24 cellular contexts compared by ENCODE assay signal in genomic region chr5:55649963-55650362, GRCh38.
DNase-seq lines count a peak whose midpoint lies in the region; ATAC-seq and TF ChIP-seq lines count a peak whose summit lies in the region.
"Had no signal": no experiment of that assay in that cellular context is flagged by ENCODE, and none has a peak within 500 bp of the region (broad histone marks: within the 10 kb centered on the region; RNA-seq: fewer than 3 reads in every experiment).

No MANE protein-coding gene starts in this region.

- no peaks in the 10 kb centered on the region for H3K23me2 ChIP-seq in H9 (ENCODE audit: insufficient read length, low read depth, low read length, poor library complexity, severe bottlenecking)

- H3K4me1 ChIP-seq in H9 (ENCODE audit: insufficient read depth, low read length) (no peaks in the 10 kb centered on the region), smooth muscle cell (ENCODE audit: low read depth) (peaks cover 7% of the 10 kb centered on the region)
- H3K4me1 ChIP-seq: gastrocnemius medialis, lower lobe of right lung, pancreas had no signal

- H2BK20ac ChIP-seq in H9 (ENCODE audit: low read depth, low read length, poor library complexity, severe bottlenecking) = no peak overlapping the region

- H2AK5ac ChIP-seq in H9 (ENCODE audit: insufficient read length, low read length) = no peak overlapping the region

- no peak overlapping the region for H2BK12ac ChIP-seq in H9 (ENCODE audit: insufficient read length, low read depth, low read length)

- H3K4me2 ChIP-seq in H9 (ENCODE audit: insufficient read depth, insufficient read length, low read length) (no peak overlapping the region), smooth muscle cell (peak overlapping the region; percentile 32)

- peaks cover 33% of the 10 kb centered on the region for H3K4me1 Mint-ChIP-seq in activated naive CD4-positive, alpha-beta T cell treated with anti-CD3 and anti-CD28 coated beads, Interleukin-2, amount 10 ng/mL, durations not matched to agents 7 days and 5 days
- peaks cover 24% of the 10 kb centered on the region for H3K4me1 Mint-ChIP-seq in activated naive CD4-positive, alpha-beta T cell treated with anti-CD3 and anti-CD28 coated beads for 36 hours (ENCODE audit: low read depth)
- peaks cover 0 to 4% of the 10 kb centered on the region in 2 experiments; a peak in 1 of 4 replicates for H3K4me1 Mint-ChIP-seq in H9
- H3K4me1 Mint-ChIP-seq in activated T-helper 2 cell treated with anti-CD3 and anti-CD28 coated beads, Interferon-gamma antibody, Interleukin-2, Interleukin-4, amounts not matched to agents 10 μg/mL and 5 μg/mL and 100 μg/mL, durations not matched to agents 14 hours and 24 hours and 36 hours (ENCODE audit: low read depth) = peaks cover 28% of the 10 kb centered on the region

- H2BK15ac ChIP-seq in H9 (ENCODE audit: low read depth, low read length) = no peak overlapping the region

- no peak for ATAC-seq in GM19023 (IDR thresholded peaks at IDR 0.05; ENCODE audit: unreplicated experiment)
- no peak for ATAC-seq in GM18519 (IDR thresholded peaks at IDR 0.05; ENCODE audit: low FRiP score, unreplicated experiment)
- ATAC-seq: gastrocnemius medialis, lower lobe of right lung, mucosa of descending colon, pancreas had no signal

- H3K27ac ChIP-seq in H9 (ENCODE audit: insufficient read length, low read depth, low read length) (no peak overlapping the region), smooth muscle cell (ENCODE audit: low read depth) (peak overlapping the region; percentile 41)
- H3K27ac ChIP-seq: BLaER1, gastrocnemius medialis, pancreas, SJCRH30 had no signal

- no peak overlapping the region for H3K18ac ChIP-seq in H9 (ENCODE audit: insufficient read length, low read depth, low read length)

- H4K20me1 ChIP-seq in H9 (ENCODE audit: control insufficient read depth, insufficient read depth, insufficient read length) (no peaks in the 10 kb centered on the region), smooth muscle cell (ENCODE audit: low read depth) (no peaks in the 10 kb centered on the region)
- H4K20me1 ChIP-seq: BLaER1 had no signal

- no peak overlapping the region for H3K4ac ChIP-seq in H9 (ENCODE audit: low read depth, low read length)

- H2BK120ac ChIP-seq in H9 (ENCODE audit: low read depth, low read length, poor library complexity, severe bottlenecking) = no peak overlapping the region

- H3F3A ChIP-seq in smooth muscle cell (ENCODE audit: low read depth) = peaks cover 8% of the 10 kb centered on the region

- intact Hi-C loops in activated naive CD4-positive, alpha-beta T cell treated with anti-CD3 and anti-CD28 coated beads for 36 hours (cut with micrococcal nuclease) = loop anchor here (5.0 kb wide), 2 partner anchors 68 to 118 kb away; partner anchors contain the start of gene PLPP1
- intact Hi-C loops in activated T-helper 2 cell treated with anti-CD3 and anti-CD28 coated beads, Interferon-gamma antibody, Interleukin-2, Interleukin-4, amounts not matched to agents 10 μg/mL and 5 μg/mL and 100 μg/mL, durations not matched to agents 14 hours and 24 hours and 36 hours (cut with micrococcal nuclease) = loop anchor here (5.0 to 10.0 kb wide), 2 partner anchors 45 to 118 kb away; partner anchors contain the start of gene PLPP1

- no peak overlapping the region for H2BK5ac ChIP-seq in H9 (ENCODE audit: insufficient read length, low read length)

- H3K27ac Mint-ChIP-seq in activated naive CD4-positive, alpha-beta T cell treated with anti-CD3 and anti-CD28 coated beads, Interleukin-2, amount 10 ng/mL, durations not matched to agents 7 days and 5 days = peak overlapping the region; percentile 79
- H3K27ac Mint-ChIP-seq in activated naive CD4-positive, alpha-beta T cell treated with anti-CD3 and anti-CD28 coated beads for 36 hours = no peak overlapping the region
- peak overlapping the region in 2 of 3 experiments; percentile 32 to 50; a peak in 2 of 7 replicates for H3K27ac Mint-ChIP-seq in H9
- H3K27ac Mint-ChIP-seq in activated T-helper 2 cell treated with anti-CD3 and anti-CD28 coated beads, Interferon-gamma antibody, Interleukin-2, Interleukin-4, amounts not matched to agents 10 μg/mL and 5 μg/mL and 100 μg/mL, durations not matched to agents 14 hours and 24 hours and 36 hours = peak overlapping the region; percentile 29
- H3K27ac Mint-ChIP-seq: HFFc6 had no signal

- H3K9ac ChIP-seq in H9 (ENCODE audit: extremely low read depth, insufficient read length, low read length) = no peak overlapping the region
- H3K9ac ChIP-seq in smooth muscle cell (ENCODE audit: low read depth) = no peak overlapping the region
- H3K9ac ChIP-seq: BLaER1 had no signal

- H3K79me1 ChIP-seq in H9 (ENCODE audit: insufficient read depth, low read depth, low read length, poor library complexity, severe bottlenecking) = no peaks in the 10 kb centered on the region

- no peaks in the 10 kb centered on the region for H3K9me3 Mint-ChIP-seq in activated naive CD4-positive, alpha-beta T cell treated with anti-CD3 and anti-CD28 coated beads, Interleukin-2, amount 10 ng/mL, durations not matched to agents 7 days and 5 days
- no peaks in the 10 kb centered on the region for H3K9me3 Mint-ChIP-seq in activated naive CD4-positive, alpha-beta T cell treated with anti-CD3 and anti-CD28 coated beads for 36 hours
- no peaks in the 10 kb centered on the region for H3K9me3 Mint-ChIP-seq in H9
- H3K9me3 Mint-ChIP-seq in activated T-helper 2 cell treated with anti-CD3 and anti-CD28 coated beads, Interferon-gamma antibody, Interleukin-2, Interleukin-4, amounts not matched to agents 10 μg/mL and 5 μg/mL and 100 μg/mL, durations not matched to agents 14 hours and 24 hours and 36 hours = no peaks in the 10 kb centered on the region
- H3K9me3 Mint-ChIP-seq: HFFc6 had no signal

- H3K36me3 Mint-ChIP-seq in activated naive CD4-positive, alpha-beta T cell treated with anti-CD3 and anti-CD28 coated beads, Interleukin-2, amount 10 ng/mL, durations not matched to agents 7 days and 5 days = peaks cover 40% of the 10 kb centered on the region
- H3K36me3 Mint-ChIP-seq in activated naive CD4-positive, alpha-beta T cell treated with anti-CD3 and anti-CD28 coated beads for 36 hours (ENCODE audit: low read depth) = peaks cover 13% of the 10 kb centered on the region
- peaks cover 26 to 66% (median 50%) of the 10 kb centered on the region in 3 experiments; a peak in 6 of 7 replicates for H3K36me3 Mint-ChIP-seq in H9 (ENCODE audit: insufficient read depth in 1 of 3, low read depth in 3 of 3)
- H3K36me3 Mint-ChIP-seq in activated T-helper 2 cell treated with anti-CD3 and anti-CD28 coated beads, Interferon-gamma antibody, Interleukin-2, Interleukin-4, amounts not matched to agents 10 μg/mL and 5 μg/mL and 100 μg/mL, durations not matched to agents 14 hours and 24 hours and 36 hours (ENCODE audit: low read depth) = peaks cover 55% of the 10 kb centered on the region

- H3K4me3 ChIP-seq in smooth muscle cell = no peak overlapping the region
- H3K4me3 ChIP-seq: BLaER1, gastrocnemius medialis, GM12878, lower lobe of right lung, mucosa of descending colon, pancreas, SJCRH30, transverse colon had no signal

- H3K79me2 ChIP-seq in H9 (ENCODE audit: insufficient read depth, low read length) (no peaks in the 10 kb centered on the region), smooth muscle cell (ENCODE audit: low read depth) (no peaks in the 10 kb centered on the region)

- no peak overlapping the region for H3K56ac ChIP-seq in H9 (ENCODE audit: insufficient read length, low read depth, low read length)

- H3K23ac ChIP-seq in H9 (ENCODE audit: insufficient read length, low read depth, low read length) = no peak overlapping the region

- DNase-seq in activated naive CD4-positive, alpha-beta T cell treated with anti-CD3 and anti-CD28 coated beads, Interleukin-2, amount 10 ng/mL, durations not matched to agents 7 days and 5 days = no peak
- no peak for DNase-seq in activated naive CD4-positive, alpha-beta T cell treated with anti-CD3 and anti-CD28 coated beads for 36 hours
- DNase-seq in H9 = no peak
- no peak for DNase-seq in activated T-helper 2 cell treated with anti-CD3 and anti-CD28 coated beads, Interferon-gamma antibody, Interleukin-2, Interleukin-4, amounts not matched to agents 10 μg/mL and 5 μg/mL and 100 μg/mL, durations not matched to agents 14 hours and 24 hours and 36 hours (ENCODE audit: low spot score)
- DNase-seq in smooth muscle cell (lab: John Stamatoyannopoulos, UW; ENCODE audit: unreplicated experiment) = no peak
- DNase-seq: activated CD4-positive, alpha-beta T cell treated with anti-CD3 and anti-CD28 coated beads for 48 hours; gastrocnemius medialis; KG1; lower lobe of right lung; mucosa of descending colon; NCI-H2029; NCI-H2227 treated with DMSO at 0.1 percent for 48 hours; NCI-H69; pancreas; small intestine; stimulated activated CD4-positive, alpha-beta T cell treated with anti-CD3 and anti-CD28 coated beads, Interleukin-1b, Interleukin-23, amount 100 ng/mL, for 48 hours; stimulated activated CD8-positive, alpha-beta memory T cell treated with anti-CD3 and anti-CD28 coated beads, Interleukin-4, amount 100 ng/mL, for 48 hours; transverse colon had no signal

- H3K27me3 ChIP-seq in H9 (ENCODE audit: insufficient read depth, low read length) = no peaks in the 10 kb centered on the region
- no peaks in the 10 kb centered on the region for H3K27me3 ChIP-seq in smooth muscle cell (ENCODE audit: low read depth)
- H3K27me3 ChIP-seq: BLaER1, gastrocnemius medialis, pancreas, SJCRH30, transverse colon had no signal

- no peak overlapping the region for H4K91ac ChIP-seq in H9 (ENCODE audit: insufficient read length, low read depth, low read length)

- H3K27me3 Mint-ChIP-seq in activated naive CD4-positive, alpha-beta T cell treated with anti-CD3 and anti-CD28 coated beads, Interleukin-2, amount 10 ng/mL, durations not matched to agents 7 days and 5 days = no peaks in the 10 kb centered on the region
- no peaks in the 10 kb centered on the region for H3K27me3 Mint-ChIP-seq in activated naive CD4-positive, alpha-beta T cell treated with anti-CD3 and anti-CD28 coated beads for 36 hours (ENCODE audit: low read depth)
- no peaks in the 10 kb centered on the region for H3K27me3 Mint-ChIP-seq in H9 (ENCODE audit: low read depth)
- H3K27me3 Mint-ChIP-seq in activated T-helper 2 cell treated with anti-CD3 and anti-CD28 coated beads, Interferon-gamma antibody, Interleukin-2, Interleukin-4, amounts not matched to agents 10 μg/mL and 5 μg/mL and 100 μg/mL, durations not matched to agents 14 hours and 24 hours and 36 hours (ENCODE audit: low read depth) = no peaks in the 10 kb centered on the region

- H4K5ac ChIP-seq in H9 (ENCODE audit: insufficient read length, low read depth, low read length) = no peak overlapping the region

- no peaks in the 10 kb centered on the region for H3K9me3 ChIP-seq in H9 (ENCODE audit: control insufficient read depth, low read depth, low read length)
- H3K9me3 ChIP-seq in smooth muscle cell (replicated peaks; ENCODE audit: low read depth) = no peaks in the 10 kb centered on the region
- H3K9me3 ChIP-seq: BLaER1, gastrocnemius medialis, lower lobe of right lung, mucosa of descending colon, pancreas, SJCRH30, transverse colon had no signal

- H3T11ph ChIP-seq in H9 (ENCODE audit: low read length) = no peak overlapping the region

- H3K14ac ChIP-seq in H9 (ENCODE audit: insufficient read depth, low read length) = no peak overlapping the region

- no peak overlapping the region for H3K4me3 Mint-ChIP-seq in activated naive CD4-positive, alpha-beta T cell treated with anti-CD3 and anti-CD28 coated beads, Interleukin-2, amount 10 ng/mL, durations not matched to agents 7 days and 5 days
- H3K4me3 Mint-ChIP-seq in activated naive CD4-positive, alpha-beta T cell treated with anti-CD3 and anti-CD28 coated beads for 36 hours = no peak overlapping the region
- no peak overlapping the region for H3K4me3 Mint-ChIP-seq in H9
- peak overlapping the region; percentile 43 for H3K4me3 Mint-ChIP-seq in activated T-helper 2 cell treated with anti-CD3 and anti-CD28 coated beads, Interferon-gamma antibody, Interleukin-2, Interleukin-4, amounts not matched to agents 10 μg/mL and 5 μg/mL and 100 μg/mL, durations not matched to agents 14 hours and 24 hours and 36 hours (ENCODE audit: low read depth)
- H3K4me3 Mint-ChIP-seq: HFFc6 had no signal

- H3K36me3 ChIP-seq in smooth muscle cell (ENCODE audit: low read depth) = no peaks in the 10 kb centered on the region
- H3K36me3 ChIP-seq: pancreas, transverse colon had no signal

- no peak overlapping the region for H2AFZ ChIP-seq in H9 (ENCODE audit: low read length)
- no peak overlapping the region for H2AFZ ChIP-seq in smooth muscle cell (ENCODE audit: low read depth)

- TF ChIP-seq CTCF in H9 (conservative IDR thresholded peaks at IDR 0.05) (no peak), smooth muscle cell (IDR thresholded peaks at IDR 0.05; ENCODE audit: borderline replicate concordance, insufficient read depth, poor library complexity, severe bottlenecking) (no peak)

- no peak overlapping the region for H4K8ac ChIP-seq in H9 (replicated peaks; ENCODE audit: insufficient read length, low read depth, low read length)

- CTCF ChIA-PET in activated naive CD4-positive, alpha-beta T cell treated with anti-CD3 and anti-CD28 coated beads, Interleukin-2, amount 10 ng/mL, durations not matched to agents 7 days and 5 days (lab: Charles Lee) = no interaction called here
- CTCF ChIA-PET in activated naive CD4-positive, alpha-beta T cell treated with anti-CD3 and anti-CD28 coated beads for 36 hours (lab: Charles Lee) = interaction anchor here (0.6 to 1.2 kb wide), 3 partner anchors 13 to 1153 kb away, joined by 3 read pairs; no protein-coding TSS in a partner anchor
